ENCODE assay signal across 33 cellular contexts in genomic region chr12:25625146-25625545, GRCh38.
"Had no signal": no experiment of that assay in that cellular context is flagged by ENCODE, and none has a peak within 500 bp of the region (broad histone marks: within the 10 kb centered on the region; RNA-seq: fewer than 3 reads in every experiment).

No MANE protein-coding gene starts in this region.

- H3K36me3 ChIP-seq: ascending aorta, cardiac muscle cell, MG63 had no signal

- H3K9me3 Mint-ChIP-seq: activated B cell treated with CpG ODN at 0.5 μM for 24 hours; activated CD4-positive, alpha-beta memory T cell treated with anti-CD3 and anti-CD28 coated beads, Interleukin-2, amount 10 ng/mL, durations not matched to agents 7 days and 5 days; activated naive CD8-positive, alpha-beta T cell treated with anti-CD3 and anti-CD28 coated beads for 36 hours had no signal

- H3K4me1 ChIP-seq: ascending aorta had no signal

- H3K4me3 ChIP-seq: ascending aorta, cardiac muscle cell, MG63 had no signal

- H3K4me3 Mint-ChIP-seq: activated B cell treated with CpG ODN at 0.5 μM for 24 hours; activated CD4-positive, alpha-beta memory T cell treated with anti-CD3 and anti-CD28 coated beads, Interleukin-2, amount 10 ng/mL, durations not matched to agents 7 days and 5 days; activated CD8-positive, alpha-beta memory T cell treated with anti-CD3 and anti-CD28 coated beads, Interleukin-2, amount 10 ng/mL, durations not matched to agents 7 days and 5 days; activated naive CD8-positive, alpha-beta T cell treated with anti-CD3 and anti-CD28 coated beads for 36 hours; activated T-cell treated with anti-CD3 and anti-CD28 coated beads, Interleukin-2, amount 50 U/mL, for 72 hours; activated T-helper 17 cell treated with anti-CD3 and anti-CD28 coated beads, Interleukin-2, amount 50 U/mL, for 72 hours; central memory CD8-positive, alpha-beta T cell had no signal

- H3K27ac Mint-ChIP-seq: activated B cell treated with CpG ODN at 0.5 μM for 24 hours; activated CD4-positive, alpha-beta memory T cell treated with anti-CD3 and anti-CD28 coated beads, Interleukin-2, amount 10 ng/mL, durations not matched to agents 7 days and 5 days; activated CD8-positive, alpha-beta memory T cell treated with anti-CD3 and anti-CD28 coated beads, Interleukin-2, amount 10 ng/mL, durations not matched to agents 7 days and 5 days; activated naive CD8-positive, alpha-beta T cell treated with anti-CD3 and anti-CD28 coated beads for 36 hours; activated T-cell treated with anti-CD3 and anti-CD28 coated beads, Interleukin-2, amount 50 U/mL, for 72 hours; activated T-helper 17 cell treated with anti-CD3 and anti-CD28 coated beads, Interleukin-2, amount 50 U/mL, for 72 hours had no signal

- DNase-seq: activated B cell treated with CpG ODN at 0.5 μM for 24 hours; activated CD4-positive, alpha-beta memory T cell treated with anti-CD3 and anti-CD28 coated beads, Interleukin-2, amount 10 ng/mL, durations not matched to agents 7 days and 5 days; activated CD4-positive, alpha-beta T cell treated with anti-CD3 and anti-CD28 coated beads for 4 hours; activated CD4-positive, CD25-positive, alpha-beta regulatory T cell treated with anti-CD3 and anti-CD28 coated beads, Interleukin-2, amount 50 U/mL, for 72 hours; activated CD8-positive, alpha-beta memory T cell treated with anti-CD3 and anti-CD28 coated beads for 24 hours; activated CD8-positive, alpha-beta memory T cell treated with anti-CD3 and anti-CD28 coated beads, Interleukin-2, amount 10 ng/mL, durations not matched to agents 7 days and 5 days; activated CD8-positive, alpha-beta memory T cell treated with anti-CD3 and anti-CD28 coated beads, Interleukin-2, amount 50 U/mL, for 48 hours; activated effector memory CD4-positive, alpha-beta T cell treated with anti-CD3 and anti-CD28 coated beads, Interleukin-2, amount 50 U/mL, for 16 hours; activated naive CD4-positive, alpha-beta T cell; activated naive CD4-positive, alpha-beta T cell treated with anti-CD3 and anti-CD28 coated beads, Interleukin-2, amount 50 U/mL, for 16 hours; activated naive CD8-positive, alpha-beta T cell treated with anti-CD3 and anti-CD28 coated beads for 36 hours; activated T-cell treated with anti-CD3 and anti-CD28 coated beads, Interleukin-2, amount 50 U/mL, for 1 hour; activated T-cell treated with anti-CD3 and anti-CD28 coated beads, Interleukin-2, amount 50 U/mL, for 72 hours; amygdala; Karpas-422; MG63; NCI-H1048; NCI-H1105 treated with DMSO at 0.1 percent for 48 hours; NCI-H1436 treated with DMSO at 0.1 percent for 48 hours; NCI-H1694 treated with DMSO at 0.1 percent for 48 hours; NCI-H2029; NCI-H345; NCI-H524 treated with DMSO at 0.1 percent for 48 hours; NK-92 treated with Interleukin-12 subunit alpha and Interleukin-12 subunit beta, amount 100 ng/mL, for 24 hours; Right ventricle myocardium superior; SW 1271; T-helper 1 cell; T-helper 2 cell; T-helper 9 cell had no signal

- H3K27me3 ChIP-seq: ascending aorta, cardiac muscle cell, MG63 had no signal

- H3K27me3 Mint-ChIP-seq: activated CD4-positive, alpha-beta memory T cell treated with anti-CD3 and anti-CD28 coated beads, Interleukin-2, amount 10 ng/mL, durations not matched to agents 7 days and 5 days; activated CD8-positive, alpha-beta memory T cell treated with anti-CD3 and anti-CD28 coated beads, Interleukin-2, amount 10 ng/mL, durations not matched to agents 7 days and 5 days; activated naive CD8-positive, alpha-beta T cell treated with anti-CD3 and anti-CD28 coated beads for 36 hours; activated T-helper 17 cell treated with anti-CD3 and anti-CD28 coated beads, Interleukin-2, amount 50 U/mL, for 72 hours had no signal

- H3K36me3 Mint-ChIP-seq: activated CD8-positive, alpha-beta memory T cell treated with anti-CD3 and anti-CD28 coated beads, Interleukin-2, amount 10 ng/mL, durations not matched to agents 7 days and 5 days; activated naive CD8-positive, alpha-beta T cell treated with anti-CD3 and anti-CD28 coated beads for 36 hours had no signal

- H3K9me3 ChIP-seq: ascending aorta, MG63 had no signal

- ATAC-seq: activated CD8-positive, alpha-beta memory T cell treated with anti-CD3 and anti-CD28 coated beads, Interleukin-2, amount 10 ng/mL, durations not matched to agents 7 days and 5 days; activated T-cell treated with anti-CD3 and anti-CD28 coated beads, Interleukin-2, amount 50 U/mL, for 72 hours; activated T-helper 17 cell treated with anti-CD3 and anti-CD28 coated beads, Interleukin-2, amount 50 U/mL, for 72 hours had no signal

- H3K4me1 Mint-ChIP-seq: activated B cell treated with CpG ODN at 0.5 μM for 24 hours; activated CD4-positive, alpha-beta memory T cell treated with anti-CD3 and anti-CD28 coated beads, Interleukin-2, amount 10 ng/mL, durations not matched to agents 7 days and 5 days; activated CD8-positive, alpha-beta memory T cell treated with anti-CD3 and anti-CD28 coated beads, Interleukin-2, amount 10 ng/mL, durations not matched to agents 7 days and 5 days; activated naive CD8-positive, alpha-beta T cell treated with anti-CD3 and anti-CD28 coated beads for 36 hours; activated T-helper 17 cell treated with anti-CD3 and anti-CD28 coated beads, Interleukin-2, amount 50 U/mL, for 72 hours; central memory CD8-positive, alpha-beta T cell had no signal
